Comparison of ENCODE assay signal across 12 cellular contexts in the genomic region with DNA sequence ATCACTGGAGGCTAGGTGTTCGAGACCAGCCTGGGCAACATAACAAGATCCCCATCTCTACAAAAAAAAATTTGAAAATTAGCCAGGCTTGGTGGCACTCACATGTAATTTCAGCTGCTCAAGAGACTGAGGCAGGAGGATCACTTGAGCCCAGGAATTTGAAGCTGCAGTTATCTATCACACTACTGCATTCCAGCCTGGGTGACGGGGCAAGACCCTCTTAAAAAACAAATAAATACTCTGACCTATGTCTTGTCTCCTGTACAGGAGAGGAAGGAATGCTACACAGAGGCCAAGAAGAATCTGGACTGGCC. TPM values are rescaled to one million over a fixed set of nuclear protein-coding genes. Genes with fewer than 3 reads are reported as not detected.
A peak's percentile ranks its signal among the peaks of the same experiment; 100 is the strongest.
DNase-seq lines count a peak whose midpoint lies in the region; ATAC-seq, FAIRE-seq and TF ChIP-seq lines count a peak whose summit lies in the region.
"Had no signal": no experiment of that assay in that cellular context is flagged by ENCODE, and none has a peak within 500 bp of the region (broad histone marks: within the 10 kb centered on the region; RNA-seq: fewer than 3 reads in every experiment).

No MANE protein-coding gene starts in this region.

- no peaks in the 10 kb centered on the region for H3K27me3 ChIP-seq in breast epithelium
- H3K27me3 ChIP-seq in mucosa of rectum (ENCODE audit: control insufficient read depth in 2 of 2, insufficient read depth in 2 of 2, low read length in 2 of 2) = no peaks in the 10 kb centered on the region

- peaks cover 26% of the 10 kb centered on the region for H3K4me1 Mint-ChIP-seq in MCF 10A (ENCODE audit: insufficient read depth, unreplicated experiment)
- H3K4me1 Mint-ChIP-seq in type B pancreatic cell (ENCODE audit: unreplicated experiment) = peaks cover 58% of the 10 kb centered on the region

- no TSS peak for BruUV-seq in MCF 10A (replicated peaks; lab: Mats Ljungman, UMichigan)

- H3K9me3 ChIP-seq in breast epithelium (no peaks in the 10 kb centered on the region), mucosa of rectum (ENCODE audit: control insufficient read depth in 2 of 2, low read length in 2 of 2) (no peaks in the 10 kb centered on the region), kidney (ENCODE audit: control insufficient read depth in 1 of 2, low read length in 2 of 2) (no peaks in the 10 kb centered on the region)

- H3K36me3 Mint-ChIP-seq in MCF 10A (ENCODE audit: insufficient read depth, unreplicated experiment) (peaks cover 64% of the 10 kb centered on the region), type B pancreatic cell (peaks cover 14% of the 10 kb centered on the region)

- no peak overlapping the region for H3K4me3 Mint-ChIP-seq in MCF 10A (ENCODE audit: unreplicated experiment)
- peak overlapping the region; percentile 40 for H3K4me3 Mint-ChIP-seq in type B pancreatic cell
- H3K4me3 Mint-ChIP-seq: activated CD4-positive, alpha-beta T cell treated with anti-CD3 and anti-CD28 coated beads, Interleukin-2, amount 10 ng/mL, durations not matched to agents 7 days and 5 days had no signal

- peak overlapping the region; percentile 83 to 92 for H3K27ac ChIP-seq in breast epithelium
- H3K27ac ChIP-seq in angular gyrus (ENCODE audit: low read depth, low read length) = peak overlapping the region; percentile 88
- peak overlapping the region; percentile 88 to 92 for H3K27ac ChIP-seq in mucosa of rectum (ENCODE audit: low read depth in 2 of 2, low read length in 2 of 2)
- H3K27ac ChIP-seq in kidney (ENCODE audit: low read depth in 2 of 2, low read length in 2 of 2) = no peak overlapping the region

- no peak for DNase-seq in breast epithelium (ENCODE audit: low spot score in 2 of 2)
- no peak for DNase-seq in MCF 10A (ENCODE audit: unreplicated experiment)
- no peak for DNase-seq in type B pancreatic cell (ENCODE audit: extremely low spot score, unreplicated experiment)
- no peak for DNase-seq in kidney
- DNase-seq in AG08396 (ENCODE audit: low spot score) = no peak
- DNase-seq: activated CD4-positive, alpha-beta T cell treated with anti-CD3 and anti-CD28 coated beads, Interleukin-2, amount 10 ng/mL, durations not matched to agents 7 days and 5 days had no signal

- no peak overlapping the region for H3K27ac Mint-ChIP-seq in MCF 10A (ENCODE audit: low read depth, unreplicated experiment)
- peak overlapping the region; percentile 90 for H3K27ac Mint-ChIP-seq in type B pancreatic cell

- peak overlapping the region in 1 of 2 donors; percentile 70 for H3K9ac ChIP-seq in mucosa of rectum (ENCODE audit: low read depth in 1 of 2, low read length in 2 of 2)
- no peak overlapping the region for H3K9ac ChIP-seq in kidney (ENCODE audit: low read length in 2 of 2)

- POLR2A ChIA-PET in MCF 10A (lab: Yijun Ruan, JAX) = interaction anchor here (1.0 to 10.2 kb wide), 5 partner anchors 19 to 56 kb away, joined by 3 to 259 read pairs (median 5); a partner anchor contains a TSS

- no peak for TF ChIP-seq POLR2A in breast epithelium (IDR thresholded peaks at IDR 0.05)

- H3K9me3 Mint-ChIP-seq in MCF 10A (ENCODE audit: unreplicated experiment) (no peaks in the 10 kb centered on the region), type B pancreatic cell (no peaks in the 10 kb centered on the region)
- H3K9me3 Mint-ChIP-seq: activated CD4-positive, alpha-beta T cell treated with anti-CD3 and anti-CD28 coated beads, Interleukin-2, amount 10 ng/mL, durations not matched to agents 7 days and 5 days had no signal

- H3K4me3 ChIP-seq in breast epithelium (no peak overlapping the region), mucosa of rectum (ENCODE audit: low read length in 2 of 2) (no peak overlapping the region), kidney (ENCODE audit: low read length in 2 of 2) (no peak overlapping the region)

- intact Hi-C loops in breast epithelium (cut with DNase I; ENCODE audit: low total_unique reads) = no loop called here
- intact Hi-C loops in MCF 10A (cut with micrococcal nuclease) = no loop called here
- intact Hi-C loops in kidney (cut with DNase I) = no loop called here

- TF ChIP-seq CTCF in breast epithelium (IDR thresholded peaks at IDR 0.05) = no peak
- no peak for TF ChIP-seq CTCF in MCF 10A (IDR thresholded peaks at IDR 0.05; ENCODE audit: unreplicated experiment)
- no peak for TF ChIP-seq CTCF in type B pancreatic cell (conservative IDR thresholded peaks at IDR 0.05)
- TF ChIP-seq CTCF in kidney (IDR thresholded peaks at IDR 0.05; ENCODE audit: borderline replicate concordance, extremely low read depth, insufficient read depth) = no peak

- ATAC-seq in GM18520 (IDR thresholded peaks at IDR 0.05; ENCODE audit: unreplicated experiment) = no peak
- ATAC-seq: SK-N-SH treated with all-trans-retinoic acid at 6 μM for 48 hours had no signal

- no peak for FAIRE-seq in kidney (lab: Jason Lieb, UNC)
- FAIRE-seq: keratinocyte had no signal

- H3K36me3 ChIP-seq in breast epithelium (no peaks in the 10 kb centered on the region), mucosa of rectum (ENCODE audit: control insufficient read depth in 2 of 2, insufficient read depth in 2 of 2, low read length in 2 of 2) (peaks cover 15 to 17% of the 10 kb centered on the region in 2 donors), kidney (ENCODE audit: control insufficient read depth in 1 of 2, insufficient read depth in 2 of 2, low read length in 2 of 2) (peaks cover 12 to 14% of the 10 kb centered on the region in 2 donors)

- CTCF ChIA-PET in MCF 10A (lab: Yijun Ruan, JAX) = interaction anchor here (1.0 to 10.4 kb wide), 11 partner anchors 9 to 189 kb away, joined by 3 to 626 read pairs (median 8); a partner anchor contains a TSS

- H3K27me3 Mint-ChIP-seq in MCF 10A (ENCODE audit: insufficient read depth, unreplicated experiment) (no peaks in the 10 kb centered on the region), type B pancreatic cell (no peaks in the 10 kb centered on the region)
- H3K27me3 Mint-ChIP-seq: activated CD4-positive, alpha-beta T cell treated with anti-CD3 and anti-CD28 coated beads, Interleukin-2, amount 10 ng/mL, durations not matched to agents 7 days and 5 days had no signal

- peaks cover 0 to 3% of the 10 kb centered on the region in 2 donors for H3K4me1 ChIP-seq in breast epithelium
- peaks cover 57 to 61% of the 10 kb centered on the region in 2 donors for H3K4me1 ChIP-seq in mucosa of rectum (ENCODE audit: control insufficient read depth in 2 of 2, insufficient read depth in 2 of 2, low read length in 2 of 2)
- peaks cover 23 to 48% of the 10 kb centered on the region in 2 donors for H3K4me1 ChIP-seq in kidney (ENCODE audit: control insufficient read depth in 1 of 2, insufficient read depth in 1 of 2, low read depth in 1 of 2, low read length in 2 of 2)

RNA-seq across cellular contexts. Expression of a gene that starts 25.8 kb away (rescaled TPM):
- total RNA-seq in breast epithelium (1 to 10 TPM in 1 of 3 donors, not detected in 2; 5.3 TPM), MCF 10A (2022) (not detected in 2 replicates), type B pancreatic cell (ENCODE audit: low replicate concordance) (not detected in 2 replicates), kidney (1.3 TPM)
- 6.9 TPM for polyA plus RNA-seq in kidney (ENCODE audit: insufficient read depth, low read depth, low replicate concordance)
- total RNA-seq: activated CD4-positive, alpha-beta T cell treated with anti-CD3 and anti-CD28 coated beads, Interleukin-2, amount 10 ng/mL, durations not matched to agents 7 days and 5 days; osteoblast had no signal
- polyA plus RNA-seq: keratinocyte had no signal

RNA-seq across cellular contexts. Expression of a gene that starts 58.4 kb away (rescaled TPM):
- total RNA-seq in breast epithelium (100 to 1,000 TPM; 156 to 407 (median 270) TPM), MCF 10A (2022) (35.7 and 38.4 TPM in 2 replicates), type B pancreatic cell (ENCODE audit: low replicate concordance) (472 and 516 TPM in 2 replicates), kidney (189 TPM)
- polyA plus RNA-seq in kidney (ENCODE audit: insufficient read depth, low read depth, low replicate concordance) = 293 TPM

RNA-seq across cellular contexts. Expression of a gene that starts 59.2 kb away (rescaled TPM):
- 100 to 1,000 TPM in 2 of 3 donors, 10 to 100 TPM in 1; 95.1 to 124 (median 117) TPM for total RNA-seq in breast epithelium
- 139 and 156 TPM in 2 replicates for total RNA-seq in MCF 10A (2022)
- total RNA-seq in type B pancreatic cell (ENCODE audit: low replicate concordance) = 142 and 243 TPM in 2 replicates
- total RNA-seq in kidney = 139 TPM
- 132 TPM for polyA plus RNA-seq in kidney (ENCODE audit: insufficient read depth, low read depth, low replicate concordance)

Comparison
In these comparisons a context has a peak if more than half of its experiments do, and no peak if none do; other contexts are left out.
1. H3K27ac ChIP-seq: peak in breast epithelium (2 of 2), angular gyrus (single experiment) and mucosa of rectum (2 of 2); none in kidney (0 of 2).